Comparison of ENCODE assay signal across 22 cellular contexts in the genomic region with DNA sequence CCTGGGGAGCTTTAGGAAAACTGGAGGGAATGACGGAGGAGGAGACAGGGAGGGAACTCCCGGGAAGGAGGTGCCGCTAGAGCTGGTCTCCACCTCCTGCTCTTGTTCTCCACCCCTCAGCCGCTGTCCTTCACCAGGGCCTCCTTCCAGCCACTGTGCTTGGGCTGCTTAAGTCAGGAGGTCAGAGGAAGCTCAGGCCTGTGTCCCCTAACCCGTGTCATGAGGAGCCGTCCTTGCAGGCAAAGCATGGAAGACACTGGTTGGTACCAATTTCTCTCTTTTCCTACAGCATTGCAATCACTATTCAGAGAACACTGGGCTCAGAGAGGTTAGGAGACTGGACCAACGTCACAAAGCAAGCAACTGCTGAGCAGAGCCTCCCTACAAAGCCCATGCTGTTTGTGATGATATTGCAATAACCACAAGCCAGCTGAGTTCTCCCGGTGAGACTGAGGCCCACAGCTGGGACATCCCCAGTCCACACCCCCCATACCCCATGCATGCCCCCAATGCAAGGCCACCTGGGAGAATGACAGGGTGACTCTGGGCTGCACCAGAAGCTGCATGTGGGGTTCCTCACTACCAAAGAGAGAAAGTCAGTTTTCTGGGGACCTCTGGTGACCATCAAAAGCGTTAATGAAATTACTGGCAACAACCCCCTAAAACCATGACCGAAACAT.
"Had no signal": no experiment of that assay in that cellular context is flagged by ENCODE, and none has a peak within 500 bp of the region (broad histone marks: within the 10 kb centered on the region; RNA-seq: fewer than 3 reads in every experiment).

No MANE protein-coding gene starts in this region.

- H3K27me3 Mint-ChIP-seq: activated B cell treated with CpG ODN at 0.5 μM for 24 hours; activated naive CD8-positive, alpha-beta T cell had no signal

- H3K4me1 Mint-ChIP-seq: activated B cell treated with CpG ODN at 0.5 μM for 24 hours; activated T-helper 17 cell treated with anti-CD3 and anti-CD28 coated beads, Interleukin-2, amount 50 U/mL, for 72 hours; central memory CD8-positive, alpha-beta T cell had no signal

- DNase-seq: activated B cell treated with CpG ODN at 0.5 μM for 24 hours; activated CD4-positive, alpha-beta T cell treated with anti-CD3 and anti-CD28 coated beads for 48 hours; activated CD4-positive, alpha-beta T cell treated with anti-CD3 and anti-CD28 coated beads, Interleukin-2, amount 50 U/mL, for 1 hour; activated CD4-positive, alpha-beta T cell treated with anti-CD3 and anti-CD28 coated beads, Interleukin-2, amount 50 U/mL, for 48 hours; activated CD8-positive, alpha-beta T cell treated with anti-CD3 and anti-CD28 coated beads, Interleukin-2, amount 10 ng/mL, durations not matched to agents 7 days and 5 days; activated effector memory CD4-positive, alpha-beta T cell treated with Interleukin-2 at 50 U/mL for 16 hours; activated gamma-delta T cell treated with Interleukin-2 at 50 U/mL for 16 hours; activated naive CD4-positive, alpha-beta T cell treated with anti-CD3 and anti-CD28 coated beads, Interleukin-2, amount 50 U/mL, for 16 hours; activated naive CD4-positive, alpha-beta T cell treated with Interleukin-2 at 50 U/mL for 16 hours; activated T-cell treated with anti-CD3 and anti-CD28 coated beads, Interleukin-2, amount 50 U/mL, for 4 hours; amniotic stem cell; anterior cingulate cortex; brain microvascular endothelial cell; effector CD8-positive, alpha-beta T cell; foreskin fibroblast; T-helper 2 cell; WERI-Rb-1 had no signal

- ATAC-seq: activated CD4-positive, CD25-positive, alpha-beta regulatory T cell treated with anti-CD3 and anti-CD28 coated beads, Interleukin-2, amount 50 U/mL, for 24 hours; activated CD8-positive, alpha-beta T cell treated with anti-CD3 and anti-CD28 coated beads, Interleukin-2, amount 10 ng/mL, durations not matched to agents 7 days and 5 days; activated T-cell treated with anti-CD3 and anti-CD28 coated beads, Interleukin-2, amount 50 U/mL, for 4 hours; activated T-helper 17 cell treated with anti-CD3 and anti-CD28 coated beads, Interleukin-2, amount 50 U/mL, for 72 hours had no signal

- H3K27ac ChIP-seq: brain microvascular endothelial cell, epithelial cell of prostate, WERI-Rb-1 had no signal

- H3K36me3 Mint-ChIP-seq: activated naive CD8-positive, alpha-beta T cell had no signal

- H3K27me3 ChIP-seq: brain microvascular endothelial cell had no signal

- H3K9me3 Mint-ChIP-seq: activated T-helper 17 cell treated with anti-CD3 and anti-CD28 coated beads, Interleukin-2, amount 50 U/mL, for 72 hours had no signal

- H3K4me3 Mint-ChIP-seq: activated B cell treated with CpG ODN at 0.5 μM for 24 hours; activated CD8-positive, alpha-beta T cell treated with anti-CD3 and anti-CD28 coated beads, Interleukin-2, amount 10 ng/mL, durations not matched to agents 7 days and 5 days; activated naive CD8-positive, alpha-beta T cell; activated T-cell treated with anti-CD3 and anti-CD28 coated beads, Interleukin-2, amount 50 U/mL, for 4 hours; activated T-helper 17 cell treated with anti-CD3 and anti-CD28 coated beads, Interleukin-2, amount 50 U/mL, for 72 hours; central memory CD8-positive, alpha-beta T cell had no signal

- H3K36me3 ChIP-seq: brain microvascular endothelial cell, WERI-Rb-1 had no signal

- H3K27ac Mint-ChIP-seq: activated B cell treated with CpG ODN at 0.5 μM for 24 hours; activated CD8-positive, alpha-beta T cell treated with anti-CD3 and anti-CD28 coated beads, Interleukin-2, amount 10 ng/mL, durations not matched to agents 7 days and 5 days; activated naive CD8-positive, alpha-beta T cell; activated T-helper 17 cell treated with anti-CD3 and anti-CD28 coated beads, Interleukin-2, amount 50 U/mL, for 72 hours had no signal
